Comparison of ENCODE assay signal across 8 cellular contexts in genomic region chr19:42423462-42424344, GRCh38. TPM values are rescaled to one million over a fixed set of nuclear protein-coding genes. Genes with fewer than 3 reads are reported as not detected.
DNase-seq lines count a peak whose midpoint lies in the region; ATAC-seq lines count a peak whose summit lies in the region.

No MANE protein-coding gene starts in this region.

- H3K9me3 Mint-ChIP-seq in activated T-cell treated with anti-CD3 and anti-CD28 coated beads, Interleukin-2, amount 50 U/mL, for 24 hours = no peaks in the 10 kb centered on the region

- H3K36me3 ChIP-seq in esophagus (ENCODE audit: control insufficient read depth in 2 of 2, insufficient read depth in 2 of 2, low read length in 1 of 2) (no peaks in the 10 kb centered on the region), mucosa of stomach (ENCODE audit: control insufficient read depth, insufficient read depth, low read length) (peaks cover 3% of the 10 kb centered on the region)

- 6 to 8% methylated on average over 62 to 65 of the region's 65 CpGs for WGBS in esophagus, 2 donors

- DNase-seq in C1 segment of cervical spinal cord (lab: John Stamatoyannopoulos, UW) (peak; percentile 36 to 91 (median 84)), NOMO-1 treated with dmso at 0.1 percent for 144 hours (lab: John Stamatoyannopoulos, UW; ENCODE audit: unreplicated experiment) (peak; percentile 92)
- peak; percentile 98 for DNase-seq in activated T-cell treated with anti-CD3 and anti-CD28 coated beads, Interleukin-2, amount 50 U/mL, for 24 hours
- peak; percentile 89 for DNase-seq in stimulated activated CD8-positive, alpha-beta memory T cell treated with anti-CD3 and anti-CD28 coated beads, Interleukin-4, amount 100 ng/mL, for 24 hours (ENCODE audit: low read depth)

- H3K27me3 Mint-ChIP-seq in activated T-cell treated with anti-CD3 and anti-CD28 coated beads, Interleukin-2, amount 50 U/mL, for 24 hours = no peaks in the 10 kb centered on the region

- H3K4me3 ChIP-seq in esophagus (ENCODE audit: low read depth in 1 of 2, low read length in 2 of 2) = peak overlapping the region; percentile 66 to 72
- peak overlapping the region; percentile 74 for H3K4me3 ChIP-seq in mucosa of stomach (ENCODE audit: low read length)

- H3K27me3 ChIP-seq in esophagus (ENCODE audit: control insufficient read depth in 1 of 2, insufficient read depth in 2 of 2, low read length in 2 of 2) = no peaks in the 10 kb centered on the region
- peaks cover 4% of the 10 kb centered on the region for H3K27me3 ChIP-seq in mucosa of stomach (ENCODE audit: control insufficient read depth, insufficient read depth, low read length)

- peak overlapping the region; percentile 96 for H3K4me3 Mint-ChIP-seq in activated T-cell treated with anti-CD3 and anti-CD28 coated beads, Interleukin-2, amount 50 U/mL, for 24 hours

- H3K4me1 ChIP-seq in esophagus (ENCODE audit: control insufficient read depth in 2 of 2, insufficient read depth in 2 of 2, low read length in 1 of 2) (peaks cover 7 to 28% of the 10 kb centered on the region in 2 donors), mucosa of stomach (ENCODE audit: control insufficient read depth, insufficient read depth, low read length) (peaks cover 42% of the 10 kb centered on the region)

- H3K27ac ChIP-seq in esophagus (ENCODE audit: low read depth in 2 of 2, low read length in 1 of 2) = peak overlapping the region; percentile 20 to 80

- peak; percentile 86 for ATAC-seq in GM19395 (IDR thresholded peaks at IDR 0.05; ENCODE audit: unreplicated experiment)
- peak; percentile 79 for ATAC-seq in HG03520 (IDR thresholded peaks at IDR 0.05; ENCODE audit: unreplicated experiment)

- peak overlapping the region; percentile 66 for H3K9ac ChIP-seq in mucosa of stomach (ENCODE audit: low read length)

- H3K9me3 ChIP-seq in esophagus (ENCODE audit: control insufficient read depth in 2 of 2, insufficient read depth in 1 of 2, low read depth in 1 of 2, low read length in 1 of 2) = no peaks in the 10 kb centered on the region
- no peaks in the 10 kb centered on the region for H3K9me3 ChIP-seq in mucosa of stomach (ENCODE audit: control insufficient read depth, low read length)

- H3K27ac Mint-ChIP-seq in activated T-cell treated with anti-CD3 and anti-CD28 coated beads, Interleukin-2, amount 50 U/mL, for 24 hours = peak overlapping the region; percentile 96

- H3K36me3 Mint-ChIP-seq in activated T-cell treated with anti-CD3 and anti-CD28 coated beads, Interleukin-2, amount 50 U/mL, for 24 hours (ENCODE audit: low read depth) = peaks cover 28% of the 10 kb centered on the region

- H3K4me1 Mint-ChIP-seq in activated T-cell treated with anti-CD3 and anti-CD28 coated beads, Interleukin-2, amount 50 U/mL, for 24 hours (ENCODE audit: low read depth) = peaks cover 43% of the 10 kb centered on the region

RNA-seq across cellular contexts. Expression of gene LIPE, which starts 3.5 kb away (rescaled TPM):
- polyA plus RNA-seq in esophagus = 10 to 100 TPM in 1 of 2 donors, 1 to 10 TPM in 1; 9.2 to 11.4 TPM

RNA-seq across cellular contexts. Expression of gene CXCL17, which starts 19.0 kb away (rescaled TPM):
- 100 to 1,000 TPM; 107 to 171 TPM for polyA plus RNA-seq in esophagus

RNA-seq across cellular contexts. Expression of gene CNFN, which starts 33.6 kb away (rescaled TPM):
- 1,000 to 10,000 TPM; 5,144 to 7,132 TPM for polyA plus RNA-seq in esophagus

Comparison
In these comparisons a context has a peak if more than half of its experiments do, and no peak if none do; other contexts are left out.
1. Peak in every context shown above with its lines: DNase-seq, ATAC-seq, H3K4me3 ChIP-seq and H3K27ac ChIP-seq.